Comparison of ENCODE assay signal across 1 cellular context in genomic region chr15:68230157-68231100, GRCh38.
TF ChIP-seq lines count a peak whose summit lies in the region.

No MANE protein-coding gene starts in this region.

TF ChIP-seq in GM12878, 131 proteins besides CTCF, POLR2A, EP300 and RAD21 (continued from another document):
- TF ChIP-seq ZNF687 (IDR thresholded peaks at IDR 0.05): no peak; the same call in 1 of the 2 replicates
- TF ChIP-seq PRDM15 (CRISPR knock-in tag; IDR thresholded peaks at IDR 0.05): no peak
- TF ChIP-seq BHLHE40 (IDR thresholded peaks at IDR 0.05; ENCODE audit: borderline replicate concordance in 1 of 2, low read depth in 2 of 2, low read length in 1 of 2): no peak
- TF ChIP-seq MEF2B (IDR thresholded peaks at IDR 0.05; ENCODE audit: partially characterized antibody, poor library complexity, severe bottlenecking): peak; percentile 19
- TF ChIP-seq CHD4 (IDR thresholded peaks at IDR 0.05): no peak
- no peak for TF ChIP-seq ZNF274 (IDR thresholded peaks at IDR 0.05; ENCODE audit: insufficient read depth, insufficient read length)
- TF ChIP-seq BMI1 (IDR thresholded peaks at IDR 0.05; ENCODE audit: borderline replicate concordance): no peak
- TF ChIP-seq HDGF (IDR thresholded peaks at IDR 0.05): peak; percentile 81; the same call in 1 of the 2 replicates
